8 cellular contexts compared by ENCODE assay signal in genomic region chr22:36385491-36386350, GRCh38. TPM values are rescaled to one million over a fixed set of nuclear protein-coding genes. Genes with fewer than 3 reads are reported as not detected.
DNase-seq lines count a peak whose midpoint lies in the region; ATAC-seq and TF ChIP-seq lines count a peak whose summit lies in the region.

No MANE protein-coding gene starts in this region.

- intact Hi-C loops in ovary (cut with DNase I), result loop anchor here in 3 of 4 donors (2.0 to 10.0 kb wide), 4 partner anchors 31 to 72 kb away; no protein-coding TSS in a partner anchor

- H3K27ac ChIP-seq in ovary, result peak overlapping the region; percentile 66 to 74

- H3K36me3 ChIP-seq in ovary, result no peaks in the 10 kb centered on the region

- peak overlapping the region; percentile 89 for H3K4me3 ChIP-seq in fibroblast of mammary gland (ENCODE audit: control insufficient read depth, low read depth, low read length)
- H3K4me3 ChIP-seq in ovary, result peak overlapping the region; percentile 68

- WGBS in ovary, 3 donors, result 4 to 6% (median 4%) methylated on average over 12 of the region's 12 CpGs

- TF ChIP-seq EP300 in ovary (IDR thresholded peaks at IDR 0.05), result no peak

- TF ChIP-seq POLR2A in ovary (IDR thresholded peaks at IDR 0.05), result no peak

- no peaks in the 10 kb centered on the region for H3K27me3 ChIP-seq in ovary

- TF ChIP-seq CTCF in fibroblast of mammary gland (conservative IDR thresholded peaks at IDR 0.05; ENCODE audit: control insufficient read depth, insufficient read depth, low read depth, low read length) (no peak), ovary (IDR thresholded peaks at IDR 0.05) (no peak)

- no peaks in the 10 kb centered on the region for H3K9me3 ChIP-seq in ovary

- ATAC-seq in GM18909 (IDR thresholded peaks at IDR 0.05; ENCODE audit: poor library complexity, unreplicated experiment) (no peak), GM18861 (IDR thresholded peaks at IDR 0.05; ENCODE audit: unreplicated experiment) (no peak)

- DNase-seq in EL (peak; percentile 82), NCI-H2107 treated with DMSO at 0.1 percent for 48 hours (lab: John Stamatoyannopoulos, UW; ENCODE audit: unreplicated experiment) (peak; percentile 81), fibroblast of mammary gland (ENCODE audit: low read depth) (peak; percentile 55), ovary (peak in 2 of 5 donors; percentile 54 to 57), SIG-M5 treated with dmso at 0.1 percent for 504 hours (lab: John Stamatoyannopoulos, UW; ENCODE audit: unreplicated experiment) (no peak)
- peak; percentile 76 for DNase-seq in activated T-cell treated with anti-CD3 and anti-CD28 coated beads, Interleukin-2, amount 50 U/mL, for 1 hour

- peaks cover 5% of the 10 kb centered on the region for H3K4me1 ChIP-seq in ovary (ENCODE audit: insufficient read depth)

RNA-seq across cellular contexts. Expression of gene MYH9, which starts 2.0 kb away (rescaled TPM):
- 100 to 1,000 TPM; 128 to 452 (median 348) TPM for total RNA-seq in ovary
- 100 to 1,000 TPM; 196 to 530 TPM for polyA plus RNA-seq in ovary
